1 cellular context compared by ENCODE assay signal in genomic region chr19:18239303-18239702, GRCh38.
A peak's percentile ranks its signal among the peaks of the same experiment; 100 is the strongest.
TF ChIP-seq lines count a peak whose summit lies in the region.

No MANE protein-coding gene starts in this region.

TF ChIP-seq in HepG2, 621 proteins besides CTCF, POLR2A, EP300 and RAD21 (continued from another document):
- TF ChIP-seq STAT5B (CRISPR knock-in tag; IDR thresholded peaks at IDR 0.05) (0 out of 2 replicates have a peak, but pooled peaks have one; percentile 32), MAX (IDR thresholded peaks at IDR 0.05) (peak; percentile 65), ZNF629 (CRISPR knock-in tag; conservative IDR thresholded peaks at IDR 0.05) (peak; percentile 84), BHLHE40 (IDR thresholded peaks at IDR 0.05; ENCODE audit: low read length) (peak; percentile 74), ZNF589 (CRISPR knock-in tag; conservative IDR thresholded peaks at IDR 0.05) (no peak), ZNF660 (CRISPR knock-in tag; IDR thresholded peaks at IDR 0.05; ENCODE audit: borderline replicate concordance, low read depth) (no peak), NONO (IDR thresholded peaks at IDR 0.05) (no peak), NONO (CRISPR knock-in tag; conservative IDR thresholded peaks at IDR 0.05) (no peak), FOXJ3 (CRISPR knock-in tag; IDR thresholded peaks at IDR 0.05; ENCODE audit: borderline replicate concordance) (no peak), ZNF652 (CRISPR knock-in tag; IDR thresholded peaks at IDR 0.05; ENCODE audit: borderline replicate concordance, low read depth) (no peak), SIN3A (IDR thresholded peaks at IDR 0.05; ENCODE audit: borderline replicate concordance, low read depth, low read length) (0 out of 2 replicates have a peak, but pooled peaks have one; percentile 39)
